ENCODE assay signal across 13 cellular contexts in the genomic region with DNA sequence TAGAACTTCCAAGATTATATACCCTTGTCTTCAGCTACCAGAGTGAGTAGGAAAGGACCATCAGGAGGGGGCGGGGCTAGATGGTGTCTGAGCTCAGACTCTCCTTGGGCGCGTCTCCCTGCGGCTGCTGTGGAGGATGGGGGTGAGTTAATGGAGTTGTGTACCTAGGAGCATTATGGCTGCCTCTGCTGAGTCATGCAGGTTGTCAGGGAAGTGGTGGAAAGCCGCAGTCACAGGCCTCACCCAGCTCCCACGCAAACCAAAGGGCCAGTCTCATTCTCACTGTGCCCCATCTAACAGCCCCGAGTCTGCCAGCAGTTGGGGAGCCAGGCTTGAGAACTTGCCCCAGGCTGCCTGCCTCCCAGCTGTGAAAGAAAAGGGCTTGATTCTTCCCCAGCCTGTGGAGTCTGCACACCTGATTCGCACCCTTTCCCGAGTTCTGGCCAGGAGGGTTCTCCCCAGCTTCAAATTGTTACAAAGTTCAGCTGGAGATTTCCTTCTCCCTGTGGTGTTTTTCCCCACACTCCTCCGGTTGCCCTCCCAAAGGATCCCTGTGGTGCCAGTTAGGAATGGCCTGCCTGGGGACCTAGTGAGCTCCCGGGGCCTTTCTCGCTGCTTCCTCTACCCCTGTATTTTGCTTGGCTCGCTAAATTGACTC.
A peak's percentile ranks its signal among the peaks of the same experiment; 100 is the strongest.
DNase-seq lines count a peak whose midpoint lies in the region; ATAC-seq, FAIRE-seq and TF ChIP-seq lines count a peak whose summit lies in the region.
"Had no signal": no experiment of that assay in that cellular context is flagged by ENCODE, and none has a peak within 500 bp of the region (broad histone marks: within the 10 kb centered on the region; RNA-seq: fewer than 3 reads in every experiment).

No MANE protein-coding gene starts in this region.

- H2AK5ac ChIP-seq in H1 (ENCODE audit: low read depth, low read length) = no peak overlapping the region

- H3K4me2 ChIP-seq in H1 (ENCODE audit: insufficient read depth in 1 of 2, low read depth in 2 of 2, low read length in 2 of 2) = no peak overlapping the region

- H3K4me1 ChIP-seq in H1 (replicated peaks in 1 of 4; ENCODE audit: control insufficient read depth in 3 of 4, insufficient read depth in 4 of 4, low read length in 3 of 4) = peaks cover 0 to 6% (median 2%) of the 10 kb centered on the region in 4 experiments; a peak in 3 of 7 replicates

- peak overlapping the region; percentile 13; the same call in 1 of the 2 replicates for H3K27ac ChIP-seq in H1 (ENCODE audit: low read depth, low read length)
- H3K27ac ChIP-seq: 22Rv1, cardiac muscle cell had no signal

- FAIRE-seq in H1 (lab: Jason Lieb, UNC) = no peak

- no peak for TF ChIP-seq EP300 in H1 (IDR thresholded peaks at IDR 0.05; ENCODE audit: borderline replicate concordance in 1 of 2, low read depth in 2 of 2, low read length in 2 of 2)

- H3K4ac ChIP-seq in H1 (replicated peaks; ENCODE audit: insufficient read length, low read depth, low read length) = no peak overlapping the region

- H3K36me3 ChIP-seq in H1 (ENCODE audit: control insufficient read depth in 2 of 4, insufficient read depth in 4 of 4, low read length in 3 of 4) = no peaks in the 10 kb centered on the region
- H3K36me3 ChIP-seq: cardiac muscle cell had no signal

- peak overlapping the region; percentile 3 for H4K91ac ChIP-seq in H1 (replicated peaks; ENCODE audit: insufficient read length, low read length)

- no peak overlapping the region for H2BK12ac ChIP-seq in H1 (ENCODE audit: low read depth, low read length)

- no peaks in the 10 kb centered on the region for H3K79me1 ChIP-seq in H1 (ENCODE audit: low read depth, low read length)

- ATAC-seq in GM18873 (IDR thresholded peaks at IDR 0.05; ENCODE audit: low FRiP score, unreplicated experiment) = no peak

- H3K4me3 ChIP-seq in H1 (ENCODE audit: extremely low read depth in 1 of 4, insufficient read depth in 2 of 4, low read depth in 3 of 4, low read length in 4 of 4) = no peak overlapping the region
- H3K4me3 ChIP-seq: cardiac muscle cell had no signal

- no peaks in the 10 kb centered on the region for H4K20me1 ChIP-seq in H1 (replicated peaks in 1 of 2; ENCODE audit: control insufficient read depth in 1 of 2, insufficient read depth in 2 of 2, low read length in 2 of 2)

- no peak overlapping the region for H3K23ac ChIP-seq in H1 (ENCODE audit: insufficient read length)

- no peak for TF ChIP-seq RAD21 in H1 (IDR thresholded peaks at IDR 0.05 in 1 of 2, conservative IDR thresholded peaks at IDR 0.05 in 1 of 2; ENCODE audit: low read depth in 2 of 2, low read length in 2 of 2)

- no peaks in the 10 kb centered on the region for H3K23me2 ChIP-seq in H1 (ENCODE audit: low read depth, low read length)

- H3K9me3 ChIP-seq in H1 (ENCODE audit: insufficient read depth in 2 of 2, low read depth in 1 of 2, low read length in 1 of 2) = peaks cover 2 to 9% of the 10 kb centered on the region in 2 experiments; a peak in 1 of 4 replicates

- no peaks in the 10 kb centered on the region for H3K79me2 ChIP-seq in H1 (ENCODE audit: control insufficient read depth in 1 of 2, insufficient read depth in 2 of 2, low read length in 2 of 2)

- 84% methylated on average over 13 of the region's 13 CpGs; no CpG with 5 or more reads in 1 of the 2 experiments for WGBS in H1 (ENCODE audit: extremely low coverage in 1 of 2, insufficient coverage in 1 of 2, insufficient read length in 1 of 2, insufficient replicate concordance in 2 of 2, low coverage in 1 of 2, low lambda C conversion rate in 2 of 2, missing lambda C conversion rate in 1 of 2), 2 experiments

- no peak for TF ChIP-seq POLR2A in H1 (IDR thresholded peaks at IDR 0.05; ENCODE audit: control extremely low read depth in 1 of 2, low read depth in 2 of 2, low read length in 2 of 2)

- H3K18ac ChIP-seq in H1 (ENCODE audit: extremely low read depth, low read length) = no peak overlapping the region; the same call in 1 of the 2 replicates

- H3K14ac ChIP-seq in H1 (ENCODE audit: insufficient read length) = no peak overlapping the region

- H2BK20ac ChIP-seq in H1 (ENCODE audit: low read length) = no peak overlapping the region

- H2BK120ac ChIP-seq in H1 (replicated peaks; ENCODE audit: low read depth, low read length) = no peak overlapping the region

- H4K8ac ChIP-seq in H1 (ENCODE audit: extremely low read depth, insufficient read depth, low read length) = no peak overlapping the region

- DNase-seq in NCI-H82 (lab: John Stamatoyannopoulos, UW) = peak; percentile 16
- DNase-seq in NCI-H82 treated with DMSO at 0.1 percent for 48 hours (lab: John Stamatoyannopoulos, UW; ENCODE audit: unreplicated experiment) = no peak
- DNase-seq in activated CD4-positive, alpha-beta T cell treated with anti-CD3 and anti-CD28 coated beads, Interleukin-2, amount 50 U/mL, for 4 hours = peak; percentile 21 to 36
- peak in 1 of 2 experiments; percentile 51 for DNase-seq in H1 (ENCODE audit: low read depth in 1 of 2, low spot score in 2 of 2)
- DNase-seq in stimulated activated CD8-positive, alpha-beta memory T cell treated with anti-CD3 and anti-CD28 coated beads, Interleukin-2, amount 100 ng/mL, for 48 hours (ENCODE audit: low read depth in 2 of 2) = peak; percentile 12 to 13
- DNase-seq in GM19238 (ENCODE audit: insufficient read length, low spot score) = no peak
- no peak for DNase-seq in NOMO-1 (lab: John Stamatoyannopoulos, UW; ENCODE audit: unreplicated experiment in 2 of 2)
- DNase-seq: activated B cell treated with CpG ODN at 0.5 μM for 24 hours, DMS79, GOT3 had no signal

- H2BK5ac ChIP-seq in H1 (ENCODE audit: low read depth, low read length) = no peak overlapping the region

- H3K27me3 ChIP-seq in H1 (replicated peaks in 1 of 4; ENCODE audit: control insufficient read depth in 3 of 4, extremely low read depth in 1 of 4, insufficient read depth in 3 of 4, low read length in 3 of 4) = no peaks in the 10 kb centered on the region
- H3K27me3 ChIP-seq: cardiac muscle cell had no signal

- CTCF ChIA-PET in H1 (lab: Charles Lee; ENCODE audit: partially characterized antibody) = interaction anchor here (0.6 to 2.3 kb wide), 4 partner anchors 14 to 99 kb away, joined by 3 to 11 read pairs (median 4); no protein-coding TSS in a partner anchor

- POLR2A ChIA-PET in H1 (lab: Charles Lee; ENCODE audit: partially characterized antibody) = interaction anchor here (0.6 to 1.3 kb wide), 2 partner anchors 10 to 761 kb away, joined by 3 read pairs; no protein-coding TSS in a partner anchor

- no peak overlapping the region for H4K5ac ChIP-seq in H1 (ENCODE audit: insufficient read length, low read depth, low read length)

- no peak for TF ChIP-seq CTCF in H1 (IDR thresholded peaks at IDR 0.05; ENCODE audit: control extremely low read depth in 1 of 3, insufficient read depth in 1 of 3, low read depth in 1 of 3, low read length in 3 of 3)

- H2BK15ac ChIP-seq in H1 (ENCODE audit: low read length) = no peak overlapping the region

- no peak overlapping the region for H3K56ac ChIP-seq in H1 (replicated peaks; ENCODE audit: insufficient read length, low read depth, low read length)

- no peak overlapping the region for H3K9ac ChIP-seq in H1 (replicated peaks in 1 of 4; ENCODE audit: extremely low read depth in 1 of 4, low read depth in 3 of 4, low read length in 3 of 4)

- H2AFZ ChIP-seq in H1 (ENCODE audit: low read length) = no peak overlapping the region

TF ChIP-seq in H1, 55 proteins besides CTCF, POLR2A, EP300 and RAD21:
- TF ChIP-seq SUZ12 (IDR thresholded peaks at IDR 0.05; ENCODE audit: low read length) (no peak), MAFK (IDR thresholded peaks at IDR 0.05; ENCODE audit: low read depth, low read length) (peak; percentile 31; the same call in 1 of the 2 replicates)

Comparison
In these comparisons a context has a peak if more than half of its experiments do, and no peak if none do; other contexts are left out.
1. DNase-seq: peak in NCI-H82 (single experiment), activated CD4-positive, alpha-beta T cell treated with anti-CD3 and anti-CD28 coated beads, Interleukin-2, amount 50 U/mL, for 4 hours (2 of 2) and stimulated activated CD8-positive, alpha-beta memory T cell treated with anti-CD3 and anti-CD28 coated beads, Interleukin-2, amount 100 ng/mL, for 48 hours (2 of 2); none in NCI-H82 treated with DMSO at 0.1 percent for 48 hours (single experiment), GM19238 (single experiment) and NOMO-1 (0 of 2).